8 cellular contexts compared by ENCODE assay signal in genomic region chr1:212284744-212285684, GRCh38. TPM values are rescaled to one million over a fixed set of nuclear protein-coding genes. Genes with fewer than 3 reads are reported as not detected.
A peak's percentile ranks its signal among the peaks of the same experiment; 100 is the strongest.
DNase-seq lines count a peak whose midpoint lies in the region; ATAC-seq lines count a peak whose summit lies in the region.

TSS of gene PPP2R5A (plus strand) at chr1:212285410. CDS start at chr1:212286111, 701 bp downstream.

- H3K27me3 Mint-ChIP-seq in CD8-positive, alpha-beta memory T cell, result no peaks in the 10 kb centered on the region

- DNase-seq in CD8-positive, alpha-beta memory T cell, result peak; percentile 97 to 99 (median 99)
- DNase-seq in HS-27A (ENCODE audit: low read depth) (peak; percentile 92), NK-92 (lab: John Stamatoyannopoulos, UW; ENCODE audit: unreplicated experiment) (peak; percentile 94), lung microvascular endothelial cell (ENCODE audit: low read depth in 2 of 2) (peak; percentile 100)
- DNase-seq in activated CD8-positive, alpha-beta memory T cell treated with anti-CD3 and anti-CD28 coated beads for 24 hours, result peak; percentile 98
- peak; percentile 97 for DNase-seq in effector CD8-positive, alpha-beta T cell (lab: John Stamatoyannopoulos, UW)
- DNase-seq in stimulated activated CD8-positive, alpha-beta memory T cell treated with anti-CD3 and anti-CD28 coated beads, Interleukin-12 subunit alpha, Interleukin-12 subunit beta, amount 100 ng/mL, for 1 hour (ENCODE audit: low read depth), result peak; percentile 95

- peak within 1 kb of the TSS; percentile 96 to 100 (median 99) for H3K4me3 Mint-ChIP-seq in CD8-positive, alpha-beta memory T cell

- POLR2A ChIA-PET in CD8-positive, alpha-beta memory T cell (lab: Charles Lee), result interaction anchor here (0.7 to 1.8 kb wide), 13 partner anchors 9 to 921 kb away, joined by 3 to 24 read pairs (median 4); partner anchors contain the start of genes DTL and INTS7

- CTCF ChIA-PET in CD8-positive, alpha-beta memory T cell (lab: Charles Lee), result interaction anchor here (1.0 to 3.4 kb wide), 5 partner anchors 15 to 250 kb away, joined by 3 to 34 read pairs (median 4); partner anchors contain the start of genes DTL and INTS7

- peak within 1 kb of the TSS; percentile 91 to 100 (median 98) for H3K27ac Mint-ChIP-seq in CD8-positive, alpha-beta memory T cell

- peak within 1 kb of the TSS; percentile 98 for H3K4me3 ChIP-seq in CD8-positive, alpha-beta memory T cell (ENCODE audit: low read length)

- peak within 1 kb of the TSS; percentile 97 for H3K27ac ChIP-seq in CD8-positive, alpha-beta memory T cell (ENCODE audit: low read depth, low read length)

- peaks cover 34 to 53% (median 45%) of the 10 kb centered on the region in 3 donors for H3K4me1 Mint-ChIP-seq in CD8-positive, alpha-beta memory T cell

- H3K9me3 Mint-ChIP-seq in CD8-positive, alpha-beta memory T cell, result no peaks in the 10 kb centered on the region

- no peaks in the 10 kb centered on the region for H3K36me3 ChIP-seq in CD8-positive, alpha-beta memory T cell (ENCODE audit: insufficient read depth, low read length)

- peaks cover 0 to 27% (median 0%) of the 10 kb centered on the region in 3 donors for H3K36me3 Mint-ChIP-seq in CD8-positive, alpha-beta memory T cell

- peak; percentile 90 for ATAC-seq in GM19463 (IDR thresholded peaks at IDR 0.05; ENCODE audit: unreplicated experiment)

- H3K4me1 ChIP-seq in CD8-positive, alpha-beta memory T cell (ENCODE audit: insufficient read depth, low read length), result peaks cover 33% of the 10 kb centered on the region

- H3K27me3 ChIP-seq in CD8-positive, alpha-beta memory T cell (ENCODE audit: insufficient read depth, low read length, poor library complexity, severe bottlenecking), result no peaks in the 10 kb centered on the region

- H3K9me3 ChIP-seq in CD8-positive, alpha-beta memory T cell (ENCODE audit: low read length), result no peaks in the 10 kb centered on the region

RNA-seq across cellular contexts. Expression of gene PPP2R5A, which starts in this region (rescaled TPM):
- 10 to 100 TPM; 46.1 to 46.9 TPM for total RNA-seq in CD8-positive, alpha-beta memory T cell
- 51.9 TPM for polyA plus RNA-seq in CD8-positive, alpha-beta memory T cell
- total RNA-seq in lung microvascular endothelial cell, result 25.1 and 37.1 TPM in 2 replicates

Comparison
In these comparisons a context has a peak if more than half of its experiments do, and no peak if none do; other contexts are left out.
1. Peak in every context shown above with its lines: DNase-seq, ATAC-seq, H3K4me3 ChIP-seq and H3K27ac ChIP-seq.